12 cellular contexts compared by ENCODE assay signal in the genomic region with DNA sequence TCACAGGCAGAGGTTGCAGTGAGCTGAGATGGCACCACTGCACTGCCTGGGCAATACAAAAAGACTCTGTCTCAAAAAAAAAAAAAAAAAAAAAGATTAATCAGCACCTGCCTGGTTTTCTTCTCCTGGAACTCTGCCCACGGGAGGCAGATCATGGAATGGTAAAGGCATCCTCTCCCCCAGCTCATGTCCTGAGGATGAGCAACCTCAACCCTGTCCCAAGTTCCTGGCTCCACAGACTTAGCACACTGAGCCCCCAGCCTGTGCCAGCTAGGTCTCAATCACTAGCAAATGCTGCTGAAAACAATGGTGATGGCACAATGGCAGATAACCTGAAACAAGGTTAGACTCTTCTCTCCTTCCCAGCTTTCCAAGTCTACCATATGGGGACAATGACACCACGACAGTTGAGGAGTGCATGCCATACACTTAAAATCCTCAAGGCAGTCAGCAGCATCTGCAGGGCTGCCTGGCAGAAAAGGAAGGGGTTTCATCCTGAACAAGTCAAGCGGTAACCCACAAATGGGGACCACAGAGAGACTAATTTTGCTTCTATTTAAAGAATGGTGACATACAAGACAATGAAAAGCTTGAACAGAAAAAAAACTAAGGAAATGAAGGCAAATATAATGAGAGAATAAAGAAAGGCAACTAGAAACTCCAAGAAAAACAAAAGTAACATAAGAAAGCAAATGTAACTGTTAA. TPM values are rescaled to one million over a fixed set of nuclear protein-coding genes. Genes with fewer than 3 reads are reported as not detected.
DNase-seq lines count a peak whose midpoint lies in the region; FAIRE-seq and TF ChIP-seq lines count a peak whose summit lies in the region.
"Had no signal": no experiment of that assay in that cellular context is flagged by ENCODE, and none has a peak within 500 bp of the region (broad histone marks: within the 10 kb centered on the region; RNA-seq: fewer than 3 reads in every experiment).

No MANE protein-coding gene starts in this region.

- peak; percentile 43 for DNase-seq in activated naive CD4-positive, alpha-beta T cell treated with anti-CD3 and anti-CD28 coated beads, Interleukin-2, amount 10 ng/mL, durations not matched to agents 7 days and 5 days
- DNase-seq in activated naive CD4-positive, alpha-beta T cell treated with anti-CD3 and anti-CD28 coated beads, Interleukin-2, amount 50 U/mL, for 16 hours, result no peak
- peak; percentile 83 for DNase-seq in NCI-H2171 treated with DMSO at 0.1 percent for 48 hours (lab: John Stamatoyannopoulos, UW)
- DNase-seq in chondrocyte (ENCODE audit: low spot score), result peak; percentile 40
- DNase-seq in urothelium cell line (ENCODE audit: low spot score), result peak; percentile 4
- DNase-seq in NCI-H1105 treated with DMSO at 0.1 percent for 48 hours (lab: John Stamatoyannopoulos, UW), result no peak
- no peak for DNase-seq in NCI-H1092 (lab: John Stamatoyannopoulos, UW)
- no peak for DNase-seq in EL
- DNase-seq: activated CD4-positive, CD25-positive, alpha-beta regulatory T cell treated with anti-CD3 and anti-CD28 coated beads, Interleukin-2, amount 50 U/mL, for 72 hours; amniotic stem cell; stimulated activated naive CD8-positive, alpha-beta T cell treated with anti-CD3 and anti-CD28 coated beads, Interleukin-15, Interleukin-2, amounts not matched to agents 100 U/mL and 50 U/mL, for 24 hours had no signal

- peaks cover 39% of the 10 kb centered on the region for H3K4me1 Mint-ChIP-seq in activated naive CD4-positive, alpha-beta T cell treated with anti-CD3 and anti-CD28 coated beads, Interleukin-2, amount 10 ng/mL, durations not matched to agents 7 days and 5 days
- H3K4me1 Mint-ChIP-seq in chondrocyte (ENCODE audit: low read depth), result peaks cover 18% of the 10 kb centered on the region

- no peaks in the 10 kb centered on the region for H3K27me3 Mint-ChIP-seq in activated naive CD4-positive, alpha-beta T cell treated with anti-CD3 and anti-CD28 coated beads, Interleukin-2, amount 10 ng/mL, durations not matched to agents 7 days and 5 days
- no peaks in the 10 kb centered on the region for H3K27me3 Mint-ChIP-seq in chondrocyte (ENCODE audit: low read depth)

- H3K27ac Mint-ChIP-seq in activated naive CD4-positive, alpha-beta T cell treated with anti-CD3 and anti-CD28 coated beads, Interleukin-2, amount 10 ng/mL, durations not matched to agents 7 days and 5 days, result peak overlapping the region; percentile 56
- no peak overlapping the region for H3K27ac Mint-ChIP-seq in chondrocyte (ENCODE audit: unreplicated experiment)

- H3K36me3 Mint-ChIP-seq in activated naive CD4-positive, alpha-beta T cell treated with anti-CD3 and anti-CD28 coated beads, Interleukin-2, amount 10 ng/mL, durations not matched to agents 7 days and 5 days, result peaks cover 22% of the 10 kb centered on the region
- no peaks in the 10 kb centered on the region for H3K36me3 Mint-ChIP-seq in chondrocyte (ENCODE audit: low read depth)

- H3K4me3 Mint-ChIP-seq in activated naive CD4-positive, alpha-beta T cell treated with anti-CD3 and anti-CD28 coated beads, Interleukin-2, amount 10 ng/mL, durations not matched to agents 7 days and 5 days, result no peak overlapping the region
- H3K4me3 Mint-ChIP-seq in chondrocyte (ENCODE audit: unreplicated experiment), result no peak overlapping the region

- CTCF ChIA-PET in activated naive CD4-positive, alpha-beta T cell treated with anti-CD3 and anti-CD28 coated beads, Interleukin-2, amount 10 ng/mL, durations not matched to agents 7 days and 5 days (lab: Charles Lee), result interaction anchor here (1.0 kb wide), 1 partner anchor 14 kb away, joined by 4 read pairs; no protein-coding TSS in a partner anchor

- TF ChIP-seq CTCF in chondrocyte (IDR thresholded peaks at IDR 0.05), result no peak

- no peak for FAIRE-seq in urothelium cell line (lab: Jason Lieb, UNC)
- FAIRE-seq: HepG2 had no signal

- H3K9me3 Mint-ChIP-seq in activated naive CD4-positive, alpha-beta T cell treated with anti-CD3 and anti-CD28 coated beads, Interleukin-2, amount 10 ng/mL, durations not matched to agents 7 days and 5 days, result no peaks in the 10 kb centered on the region
- H3K9me3 Mint-ChIP-seq in chondrocyte (ENCODE audit: low read depth), result no peaks in the 10 kb centered on the region

RNA-seq across cellular contexts. Expression of a gene that starts 4.8 kb away (rescaled TPM):
- 18.0 to 20.8 TPM (median 19.2 TPM) in 3 replicates for total RNA-seq in chondrocyte

RNA-seq across cellular contexts. Expression of a gene that starts 19.6 kb away (rescaled TPM):
- total RNA-seq in chondrocyte, result 0.65 to 0.97 TPM (median 0.90 TPM) in 3 replicates

RNA-seq across cellular contexts. Expression of a gene that starts 52.8 kb away (rescaled TPM):
- 46.0 to 52.7 TPM (median 49.1 TPM) in 3 replicates for total RNA-seq in chondrocyte

Comparison
In these comparisons a context has a peak if more than half of its experiments do, and no peak if none do; other contexts are left out.
1. DNase-seq: peak in activated naive CD4-positive, alpha-beta T cell treated with anti-CD3 and anti-CD28 coated beads, Interleukin-2, amount 10 ng/mL, durations not matched to agents 7 days and 5 days (single experiment), NCI-H2171 treated with DMSO at 0.1 percent for 48 hours (single experiment), chondrocyte (single experiment) and urothelium cell line (single experiment); none in activated naive CD4-positive, alpha-beta T cell treated with anti-CD3 and anti-CD28 coated beads, Interleukin-2, amount 50 U/mL, for 16 hours (single experiment), NCI-H1105 treated with DMSO at 0.1 percent for 48 hours (single experiment), NCI-H1092 (single experiment) and EL (single experiment).